In genomic region chr4:13833171-13833804, GRCh38 we compare ENCODE assay signal across 23 cellular contexts.
"Had no signal": no experiment of that assay in that cellular context is flagged by ENCODE, and none has a peak within 500 bp of the region (broad histone marks: within the 10 kb centered on the region; RNA-seq: fewer than 3 reads in every experiment).

No MANE protein-coding gene starts in this region.

- H3K27ac Mint-ChIP-seq: activated naive CD4-positive, alpha-beta T cell treated with anti-CD3 and anti-CD28 coated beads, Interleukin-2, amount 50 U/mL, for 24 hours; effector memory CD8-positive, alpha-beta T cell; immature natural killer cell; memory B cell; nephron; stimulated activated naive B cell treated with anti-CD40 and anti-IgM and Interleukin-4, amounts not matched to agents 10 μg/mL and 1 μg/mL and 100 μg/mL, for 72 hours; type B pancreatic cell had no signal

- DNase-seq: activated gamma-delta T cell treated with Interleukin-2 at 50 U/mL for 16 hours; activated T-cell treated with anti-CD3 and anti-CD28 coated beads, Interleukin-2, amount 50 U/mL, for 1 hour; brain microvascular endothelial cell; colonic mucosa; dorsolateral prefrontal cortex; effector memory CD8-positive, alpha-beta T cell; esophagus squamous epithelium; immature natural killer cell; kidney glomerular epithelial cell; stimulated activated CD4-positive, alpha-beta T cell treated with anti-CD3 and anti-CD28 coated beads, Interleukin-15, amount 100 ng/mL, for 24 hours; stimulated activated CD8-positive, alpha-beta memory T cell treated with anti-CD3 and anti-CD28 coated beads, Interleukin-4, amount 100 ng/mL, for 48 hours; stimulated activated naive B cell treated with anti-CD40 and anti-IgM and Interleukin-4, amounts not matched to agents 10 μg/mL and 1 μg/mL and 100 μg/mL, for 72 hours; T-helper 9 cell; testis had no signal

- ATAC-seq: effector memory CD8-positive, alpha-beta T cell; sciatic nerve; stimulated activated naive B cell treated with anti-CD40 and anti-IgM and Interleukin-4, amounts not matched to agents 10 μg/mL and 1 μg/mL and 100 μg/mL, for 72 hours had no signal

- H3K4me3 Mint-ChIP-seq: activated naive CD4-positive, alpha-beta T cell treated with anti-CD3 and anti-CD28 coated beads, Interleukin-2, amount 50 U/mL, for 24 hours; effector memory CD8-positive, alpha-beta T cell; immature natural killer cell; memory B cell; nephron; stimulated activated naive B cell treated with anti-CD40 and anti-IgM and Interleukin-4, amounts not matched to agents 10 μg/mL and 1 μg/mL and 100 μg/mL, for 72 hours; type B pancreatic cell had no signal

- H3K4me3 ChIP-seq: ascending aorta, colonic mucosa, dorsolateral prefrontal cortex, esophagus squamous epithelium, smooth muscle cell, testis, vagina had no signal

- H3K4me1 Mint-ChIP-seq: activated naive CD4-positive, alpha-beta T cell treated with anti-CD3 and anti-CD28 coated beads, Interleukin-2, amount 50 U/mL, for 24 hours; immature natural killer cell; nephron; stimulated activated naive B cell treated with anti-CD40 and anti-IgM and Interleukin-4, amounts not matched to agents 10 μg/mL and 1 μg/mL and 100 μg/mL, for 72 hours had no signal

- H3K4me1 ChIP-seq: ascending aorta, colonic mucosa, esophagus squamous epithelium, testis, vagina had no signal

- H3K36me3 Mint-ChIP-seq: activated naive CD4-positive, alpha-beta T cell treated with anti-CD3 and anti-CD28 coated beads, Interleukin-2, amount 50 U/mL, for 24 hours; immature natural killer cell; memory B cell; stimulated activated naive B cell treated with anti-CD40 and anti-IgM and Interleukin-4, amounts not matched to agents 10 μg/mL and 1 μg/mL and 100 μg/mL, for 72 hours; type B pancreatic cell had no signal

- H3K36me3 ChIP-seq: ascending aorta, brain microvascular endothelial cell, colonic mucosa, esophagus squamous epithelium, neutrophil, vagina had no signal

- H3K4me2 ChIP-seq: smooth muscle cell had no signal

- H3K27ac ChIP-seq: ascending aorta, brain microvascular endothelial cell, colonic mucosa, dorsolateral prefrontal cortex, esophagus squamous epithelium, neutrophil, testis, vagina had no signal

- H3K9me3 Mint-ChIP-seq: activated naive CD4-positive, alpha-beta T cell treated with anti-CD3 and anti-CD28 coated beads, Interleukin-2, amount 50 U/mL, for 24 hours; memory B cell; nephron; stimulated activated naive B cell treated with anti-CD40 and anti-IgM and Interleukin-4, amounts not matched to agents 10 μg/mL and 1 μg/mL and 100 μg/mL, for 72 hours; type B pancreatic cell had no signal

- H3K9me3 ChIP-seq: ascending aorta, colonic mucosa, esophagus squamous epithelium, neutrophil, testis, vagina had no signal

- H3K27me3 ChIP-seq: ascending aorta, brain microvascular endothelial cell, colonic mucosa, dorsolateral prefrontal cortex, esophagus squamous epithelium, neutrophil, testis, vagina had no signal
